ENCODE assay signal across 1 cellular context in genomic region chr14:61281186-61281676, GRCh38.
TF ChIP-seq lines count a peak whose summit lies in the region.

A gene with protein sequence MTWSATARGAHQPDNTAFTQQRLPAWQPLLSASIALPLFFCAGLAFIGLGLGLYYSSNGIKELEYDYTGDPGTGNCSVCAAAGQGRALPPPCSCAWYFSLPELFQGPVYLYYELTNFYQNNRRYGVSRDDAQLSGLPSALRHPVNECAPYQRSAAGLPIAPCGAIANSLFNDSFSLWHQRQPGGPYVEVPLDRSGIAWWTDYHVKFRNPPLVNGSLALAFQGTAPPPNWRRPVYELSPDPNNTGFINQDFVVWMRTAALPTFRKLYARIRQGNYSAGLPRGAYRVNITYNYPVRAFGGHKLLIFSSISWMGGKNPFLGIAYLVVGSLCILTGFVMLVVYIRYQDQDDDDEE (minus strand): TSS chr14:61281338. CDS start chr14:61281147, 191 bp downstream.

TF ChIP-seq in HCT116, 20 proteins besides CTCF, POLR2A, EP300 and RAD21 (continued from another document):
- TF ChIP-seq REST (IDR thresholded peaks at IDR 0.05; ENCODE audit: low read depth), result no peak
- no peak for TF ChIP-seq SP1 (IDR thresholded peaks at IDR 0.05; ENCODE audit: low read depth)
- TF ChIP-seq TCF7L2 (IDR thresholded peaks at IDR 0.05; ENCODE audit: borderline replicate concordance, extremely low read depth, insufficient read depth, insufficient read length), result no peak
- TF ChIP-seq SIN3A (IDR thresholded peaks at IDR 0.05; ENCODE audit: low read depth), result no peak
- TF ChIP-seq FOSL1 (IDR thresholded peaks at IDR 0.05; ENCODE audit: low read depth), result no peak
- TF ChIP-seq EZH2phosphoT487 (IDR thresholded peaks at IDR 0.05; ENCODE audit: borderline replicate concordance), result no peak
